In genomic region chr16:4984174-4985000, GRCh38 we compare ENCODE assay signal across 19 cellular contexts. TPM values are rescaled to one million over a fixed set of nuclear protein-coding genes. Genes with fewer than 3 reads are reported as not detected.
A peak's percentile ranks its signal among the peaks of the same experiment; 100 is the strongest.
DNase-seq lines count a peak whose midpoint lies in the region; ATAC-seq lines count a peak whose summit lies in the region.
"Had no signal": no experiment of that assay in that cellular context is flagged by ENCODE, and none has a peak within 500 bp of the region (broad histone marks: within the 10 kb centered on the region; RNA-seq: fewer than 3 reads in every experiment).

No MANE protein-coding gene starts in this region.

- H3K9me3 ChIP-seq in GM23248 (ENCODE audit: low read depth), result no peaks in the 10 kb centered on the region

- 49 to 52% methylated on average over 5 of the region's 5 CpGs for WGBS in GM23248 (ENCODE audit: low coverage in 1 of 2, low lambda C conversion rate in 2 of 2, missing lambda C conversion rate in 2 of 2), 2 experiments

- no peak overlapping the region for H3K27ac ChIP-seq in GM23248

- H3K9me2 ChIP-seq in GM23248 (ENCODE audit: insufficient read depth), result no peaks in the 10 kb centered on the region

- in situ Hi-C loops in GM23248 (cut with MboI), result no loop called here

- H3K4me2 ChIP-seq in GM23248 (ENCODE audit: unreplicated experiment), result no peak overlapping the region

- H3K79me2 ChIP-seq in GM23248 (ENCODE audit: insufficient read depth), result no peaks in the 10 kb centered on the region

- H3K4me3 ChIP-seq in GM23248, result no peak overlapping the region

- no peaks in the 10 kb centered on the region for H3K36me3 ChIP-seq in GM23248 (ENCODE audit: low read depth)

- no peak overlapping the region for H3K9ac ChIP-seq in GM23248

- no peaks in the 10 kb centered on the region for H4K20me1 ChIP-seq in GM23248 (ENCODE audit: insufficient read depth)

- ATAC-seq in GM18868 (IDR thresholded peaks at IDR 0.05; ENCODE audit: unreplicated experiment), result no peak

- no peak overlapping the region for H2AFZ ChIP-seq in GM23248

- DNase-seq in A172 (ENCODE audit: low spot score) (peak; percentile 16), GM23248 (peak; percentile 9), RKO (ENCODE audit: low spot score) (peak; percentile 22), kidney tubule cell (ENCODE audit: low spot score) (peak; percentile 9), dedifferentiated amniotic fluid mesenchymal stem cell (ENCODE audit: extremely low spot score) (no peak), NCI-H187 (lab: John Stamatoyannopoulos, UW) (no peak)
- DNase-seq: CD4-positive, CD25-positive, alpha-beta regulatory T cell; DMS79; KG1; NCI-H1048; NCI-H146; NCI-H2081 treated with DMSO at 0.1 percent for 48 hours; NCI-H446; NK-92 treated with Interleukin-12 subunit alpha and Interleukin-12 subunit beta, amount 100 ng/mL, for 24 hours; OCI-M1; RPMI8226; SIG-M5 had no signal

- H3K4me1 ChIP-seq in GM23248 (ENCODE audit: insufficient read depth), result no peaks in the 10 kb centered on the region

- H3F3A ChIP-seq in GM23248 (ENCODE audit: insufficient read depth), result no peaks in the 10 kb centered on the region

- peaks cover 9% of the 10 kb centered on the region; the same call in 1 of the 2 replicates for H3K27me3 ChIP-seq in GM23248 (replicated peaks; ENCODE audit: insufficient read depth)

RNA-seq across cellular contexts. Expression of gene SEC14L5, which starts 26.3 kb away (rescaled TPM):
- total RNA-seq in A172 (2014; rRNA removed; shearing (Covaris generic)), result 0.14 TPM in 1 of 2 replicates, not detected in the other
- not detected in 2 replicates for total RNA-seq in GM23248 (2014; rRNA removed; shearing (Covaris generic))
- not detected in 2 replicates for polyA plus RNA-seq in GM23248 (2016; fragmentation: Nextera tagmentation; extraction: Ambion mirVana)
- total RNA-seq: MCF 10A had no signal
- polyA plus RNA-seq: CD4-positive, CD25-positive, alpha-beta regulatory T cell had no signal

RNA-seq across cellular contexts. Expression of gene PPL, which starts 47.4 kb away (rescaled TPM):
- total RNA-seq in A172 (2014; rRNA removed; shearing (Covaris generic)), result 0.81 and 2.0 TPM in 2 replicates
- 1.2 and 1.9 TPM in 2 replicates for total RNA-seq in GM23248 (2014; rRNA removed; shearing (Covaris generic))
- polyA plus RNA-seq in GM23248 (2016; fragmentation: Nextera tagmentation; extraction: Ambion mirVana), result 0.94 and 1.7 TPM in 2 replicates
- total RNA-seq: CD4-positive, CD25-positive, alpha-beta regulatory T cell had no signal

RNA-seq across cellular contexts. Expression of gene NAGPA, which starts 49.3 kb away (rescaled TPM):
- total RNA-seq in A172 (2014; rRNA removed; shearing (Covaris generic)), result 30.0 and 43.0 TPM in 2 replicates
- total RNA-seq in GM23248 (2014; rRNA removed; shearing (Covaris generic)), result 33.4 and 61.0 TPM in 2 replicates
- 16.2 and 16.3 TPM in 2 replicates for polyA plus RNA-seq in GM23248 (2016; fragmentation: Nextera tagmentation; extraction: Ambion mirVana)

Comparison
In these comparisons a context has a peak if more than half of its experiments do, and no peak if none do; other contexts are left out.
1. DNase-seq: peak in A172 (single experiment), GM23248 (single experiment), RKO (single experiment) and kidney tubule cell (single experiment); none in dedifferentiated amniotic fluid mesenchymal stem cell (single experiment) and NCI-H187 (0 of 2).